23 cellular contexts compared by ENCODE assay signal in genomic region chr3:12182687-12183441, GRCh38. TPM values are rescaled to one million over a fixed set of nuclear protein-coding genes. Genes with fewer than 3 reads are reported as not detected.
"Had no signal": no experiment of that assay in that cellular context is flagged by ENCODE, and none has a peak within 500 bp of the region (broad histone marks: within the 10 kb centered on the region; RNA-seq: fewer than 3 reads in every experiment).

No MANE protein-coding gene starts in this region.

- H3K27me3 Mint-ChIP-seq: activated CD8-positive, alpha-beta memory T cell treated with anti-CD3 and anti-CD28 coated beads, Interleukin-2, amount 10 ng/mL, durations not matched to agents 7 days and 5 days; activated naive CD4-positive, alpha-beta T cell treated with anti-CD3 and anti-CD28 coated beads, Interleukin-2, amount 50 U/mL, for 24 hours; activated T-cell treated with anti-CD3 and anti-CD28 coated beads, Interleukin-2, amount 50 U/mL, for 24 hours; stimulated activated naive CD8-positive, alpha-beta T cell treated with anti-CD3 and anti-CD28 coated beads, Interleukin-15, Interleukin-2, amounts not matched to agents 100 ng/mL and 50 ng/mL, for 24 hours had no signal

- H3K36me3 ChIP-seq: cardiac muscle cell, gastroesophageal sphincter, suprapubic skin, upper lobe of left lung had no signal

- H3K9me3 Mint-ChIP-seq: activated CD4-positive, alpha-beta memory T cell treated with anti-CD3 and anti-CD28 coated beads for 36 hours; activated naive CD4-positive, alpha-beta T cell treated with anti-CD3 and anti-CD28 coated beads, Interleukin-2, amount 50 U/mL, for 24 hours; activated T-cell treated with anti-CD3 and anti-CD28 coated beads, Interleukin-2, amount 50 U/mL, for 24 hours; stimulated activated naive CD8-positive, alpha-beta T cell treated with anti-CD3 and anti-CD28 coated beads, Interleukin-15, Interleukin-2, amounts not matched to agents 100 ng/mL and 50 ng/mL, for 24 hours had no signal

- H3K27me3 ChIP-seq: cardiac muscle cell, dorsolateral prefrontal cortex, gastroesophageal sphincter, suprapubic skin, upper lobe of left lung had no signal

- H3K36me3 Mint-ChIP-seq: activated CD4-positive, alpha-beta memory T cell treated with anti-CD3 and anti-CD28 coated beads for 36 hours; activated CD8-positive, alpha-beta memory T cell treated with anti-CD3 and anti-CD28 coated beads, Interleukin-2, amount 10 ng/mL, durations not matched to agents 7 days and 5 days; activated naive CD4-positive, alpha-beta T cell treated with anti-CD3 and anti-CD28 coated beads, Interleukin-2, amount 50 U/mL, for 24 hours had no signal

- H3K9me3 ChIP-seq: gastroesophageal sphincter, suprapubic skin, upper lobe of left lung had no signal

- DNase-seq: activated CD4-positive, alpha-beta memory T cell treated with anti-CD3 and anti-CD28 coated beads for 36 hours; activated CD4-positive, alpha-beta T cell treated with anti-CD3 and anti-CD28 coated beads for 36 hours; activated CD8-positive, alpha-beta memory T cell treated with anti-CD3 and anti-CD28 coated beads, Interleukin-2, amount 10 ng/mL, durations not matched to agents 7 days and 5 days; activated effector memory CD4-positive, alpha-beta T cell treated with Interleukin-2 at 50 U/mL for 16 hours; activated T-cell treated with anti-CD3 and anti-CD28 coated beads, Interleukin-2, amount 50 U/mL, for 24 hours; dorsolateral prefrontal cortex; erythroblast; left colon; midbrain; posterior cingulate gyrus; retina; small intestine; stimulated activated CD4-positive, alpha-beta T cell treated with anti-CD3 and anti-CD28 coated beads, Interleukin-4, amount 100 ng/mL, for 4 hours; stimulated activated CD8-positive, alpha-beta memory T cell treated with anti-CD3 and anti-CD28 coated beads, Interleukin-4, amount 100 ng/mL, for 48 hours; T-helper 1 cell; T1000 had no signal

- H3K27ac Mint-ChIP-seq: activated CD4-positive, alpha-beta memory T cell treated with anti-CD3 and anti-CD28 coated beads for 36 hours; activated CD8-positive, alpha-beta memory T cell treated with anti-CD3 and anti-CD28 coated beads, Interleukin-2, amount 10 ng/mL, durations not matched to agents 7 days and 5 days; activated naive CD4-positive, alpha-beta T cell treated with anti-CD3 and anti-CD28 coated beads, Interleukin-2, amount 50 U/mL, for 24 hours had no signal

- ATAC-seq: activated CD4-positive, alpha-beta T cell treated with anti-CD3 and anti-CD28 coated beads for 36 hours; activated CD8-positive, alpha-beta memory T cell treated with anti-CD3 and anti-CD28 coated beads, Interleukin-2, amount 10 ng/mL, durations not matched to agents 7 days and 5 days; gastroesophageal sphincter; left colon had no signal

- H3K4me3 ChIP-seq: cardiac muscle cell, dorsolateral prefrontal cortex, gastroesophageal sphincter, lung, suprapubic skin, upper lobe of left lung had no signal

- H3K4me3 Mint-ChIP-seq: activated CD4-positive, alpha-beta memory T cell treated with anti-CD3 and anti-CD28 coated beads for 36 hours; activated CD4-positive, alpha-beta T cell treated with anti-CD3 and anti-CD28 coated beads for 36 hours; activated CD8-positive, alpha-beta memory T cell treated with anti-CD3 and anti-CD28 coated beads, Interleukin-2, amount 10 ng/mL, durations not matched to agents 7 days and 5 days; activated naive CD4-positive, alpha-beta T cell treated with anti-CD3 and anti-CD28 coated beads, Interleukin-2, amount 50 U/mL, for 24 hours; activated T-cell treated with anti-CD3 and anti-CD28 coated beads, Interleukin-2, amount 50 U/mL, for 24 hours; stimulated activated naive CD8-positive, alpha-beta T cell treated with anti-CD3 and anti-CD28 coated beads, Interleukin-15, Interleukin-2, amounts not matched to agents 100 ng/mL and 50 ng/mL, for 24 hours had no signal

RNA-seq across cellular contexts. Expression of gene TIMP4, which starts 24.2 kb away (rescaled TPM):
- total RNA-seq: activated CD8-positive, alpha-beta memory T cell treated with anti-CD3 and anti-CD28 coated beads, Interleukin-2, amount 10 ng/mL, durations not matched to agents 7 days and 5 days; cardiac muscle cell had no signal
